ENCODE assay signal across 13 cellular contexts in genomic region chr11:31802990-31803812, GRCh38. TPM values are rescaled to one million over a fixed set of nuclear protein-coding genes. Genes with fewer than 3 reads are reported as not detected.
DNase-seq lines count a peak whose midpoint lies in the region; TF ChIP-seq lines count a peak whose summit lies in the region.
"Had no signal": no experiment of that assay in that cellular context is flagged by ENCODE, and none has a peak within 500 bp of the region (broad histone marks: within the 10 kb centered on the region; RNA-seq: fewer than 3 reads in every experiment).

No MANE protein-coding gene starts in this region.

- POLR2A ChIA-PET in CD8-positive, alpha-beta memory T cell (lab: Charles Lee), result no interaction called here

- H3K9me3 ChIP-seq in CD8-positive, alpha-beta memory T cell (ENCODE audit: low read length), result no peaks in the 10 kb centered on the region
- H3K9me3 ChIP-seq: HAP-1 had no signal

- H3K4me3 ChIP-seq in CD8-positive, alpha-beta memory T cell (ENCODE audit: low read length), result no peak overlapping the region
- H3K4me3 ChIP-seq in astrocyte of the cerebellum (ENCODE audit: low read depth, low read length), result peak overlapping the region; percentile 89
- H3K4me3 ChIP-seq: HAP-1 had no signal

- peaks cover 5 to 57% (median 36%) of the 10 kb centered on the region in 5 donors for H3K9me3 Mint-ChIP-seq in CD8-positive, alpha-beta memory T cell

- peaks cover 83% of the 10 kb centered on the region for H3K27me3 ChIP-seq in CD8-positive, alpha-beta memory T cell (ENCODE audit: insufficient read depth, low read length, poor library complexity, severe bottlenecking)

- no peaks in the 10 kb centered on the region for H3K36me3 Mint-ChIP-seq in CD8-positive, alpha-beta memory T cell

- CTCF ChIA-PET in CD8-positive, alpha-beta memory T cell (lab: Charles Lee), result no interaction called here

- H3K36me3 ChIP-seq in CD8-positive, alpha-beta memory T cell (ENCODE audit: insufficient read depth, low read length), result no peaks in the 10 kb centered on the region
- H3K36me3 ChIP-seq: HAP-1 had no signal

- H3K4me1 ChIP-seq in CD8-positive, alpha-beta memory T cell (ENCODE audit: insufficient read depth, low read length), result peaks cover 18% of the 10 kb centered on the region
- H3K4me1 ChIP-seq: HAP-1 had no signal

- in situ Hi-C loops in astrocyte of the cerebellum (cut with HindIII; ENCODE audit: low sequenced_read_pairs), result no loop called here

- no peak overlapping the region for H3K27ac ChIP-seq in CD8-positive, alpha-beta memory T cell (ENCODE audit: low read depth, low read length)

- TF ChIP-seq CTCF in GM20000 (IDR thresholded peaks at IDR 0.05; ENCODE audit: extremely low read depth, missing control alignments) (no peak), astrocyte of the cerebellum (IDR thresholded peaks at IDR 0.05; ENCODE audit: low read depth, low read length, missing control alignments) (no peak)

- H3K4me3 Mint-ChIP-seq in CD8-positive, alpha-beta memory T cell, result peak overlapping the region in 5 of 7 donors; percentile 67 to 80 (median 70)

- H3K27me3 Mint-ChIP-seq in CD8-positive, alpha-beta memory T cell, result peaks cover 83 to 85% of the 10 kb centered on the region in 2 donors

- peaks cover 44 to 57% (median 49%) of the 10 kb centered on the region in 3 donors for H3K4me1 Mint-ChIP-seq in CD8-positive, alpha-beta memory T cell

- H3K27ac Mint-ChIP-seq in CD8-positive, alpha-beta memory T cell, result peak overlapping the region in 4 of 8 donors; percentile 17 to 75 (median 70)

- DNase-seq in CD8-positive, alpha-beta memory T cell, result no peak
- DNase-seq in GM20000 (ENCODE audit: low spot score) (peak; percentile 56), astrocyte of the cerebellum (ENCODE audit: low read depth) (no peak), mucosa of gallbladder (ENCODE audit: low spot score) (peak; percentile 8), DMS79 (lab: John Stamatoyannopoulos, UW) (no peak), amygdala (lab: John Stamatoyannopoulos, UW) (no peak), medulla oblongata (ENCODE audit: extremely low spot score) (no peak), globus pallidus (ENCODE audit: low spot score) (no peak)
- DNase-seq: IMR-90, left ventricle myocardium superior, NCI-H2029 had no signal

RNA-seq across cellular contexts. Expression of gene PAX6, which starts 7.9 kb away (rescaled TPM):
- total RNA-seq in CD8-positive, alpha-beta memory T cell, result not detected
- not detected for polyA plus RNA-seq in CD8-positive, alpha-beta memory T cell
- 0.03 TPM for total RNA-seq in mucosa of gallbladder
- total RNA-seq: chondrocyte, IMR-90, left ventricle myocardium superior had no signal
- polyA plus RNA-seq: IMR-90 had no signal

Comparison
In these comparisons a context has a peak if more than half of its experiments do, and no peak if none do; other contexts are left out.
1. DNase-seq: peak in GM20000 (single experiment) and mucosa of gallbladder (single experiment); none in CD8-positive, alpha-beta memory T cell (0 of 5), astrocyte of the cerebellum (single experiment), DMS79 (single experiment), amygdala (0 of 56), medulla oblongata (single experiment) and globus pallidus (single experiment).